In the genomic region with DNA sequence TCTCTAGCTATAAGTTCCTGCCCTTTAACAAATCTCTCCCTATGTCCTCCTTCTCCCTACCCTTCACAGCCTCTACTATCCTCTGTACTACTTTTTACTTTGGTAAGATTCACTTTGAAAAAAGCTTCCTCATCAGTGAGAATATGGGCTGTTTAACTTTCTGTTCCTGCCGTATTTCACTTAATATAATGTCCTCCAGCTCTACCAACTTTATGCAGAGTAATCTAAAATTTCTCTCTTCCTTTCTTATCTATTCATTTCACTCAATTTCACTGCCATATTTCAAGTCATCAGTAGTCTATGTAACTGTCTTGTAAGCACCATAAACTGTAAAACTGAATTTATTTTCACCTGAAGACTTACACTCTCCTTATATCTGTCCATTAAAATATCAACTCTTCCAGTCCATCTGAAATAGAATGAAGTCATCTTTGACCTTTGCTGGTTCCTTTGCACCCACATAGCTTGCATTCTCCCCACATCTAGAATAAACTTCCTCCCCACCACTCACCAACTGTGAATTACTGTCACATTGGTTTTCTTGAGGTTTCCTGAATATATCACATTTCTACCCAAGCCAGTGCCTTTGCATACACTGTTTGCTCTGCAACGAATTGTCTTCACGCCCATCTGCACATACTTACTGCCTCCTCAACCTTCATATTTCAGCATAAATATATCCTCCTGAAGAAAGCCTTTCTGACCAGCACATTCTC, we compare ENCODE assay signal across 8 cellular contexts. TPM values are rescaled to one million over a fixed set of nuclear protein-coding genes. Genes with fewer than 3 reads are reported as not detected.
A peak's percentile ranks its signal among the peaks of the same experiment; 100 is the strongest.
DNase-seq lines count a peak whose midpoint lies in the region; ATAC-seq and TF ChIP-seq lines count a peak whose summit lies in the region.

No MANE protein-coding gene starts in this region.

- ATAC-seq in GM18858 (IDR thresholded peaks at IDR 0.05; ENCODE audit: unreplicated experiment) (peak; percentile 88), GM21737 (IDR thresholded peaks at IDR 0.05; ENCODE audit: unreplicated experiment) (peak; percentile 77), lower lobe of right lung (peak; percentile 38 to 54), HG03439 (IDR thresholded peaks at IDR 0.05; ENCODE audit: unreplicated experiment) (no peak)

- peak; percentile 21 for DNase-seq in KG1 (lab: John Stamatoyannopoulos, UW)
- DNase-seq in lower lobe of right lung, result no peak
- DNase-seq in NCI-H2196 treated with DMSO at 0.1 percent for 48 hours (lab: John Stamatoyannopoulos, UW; ENCODE audit: unreplicated experiment), result no peak
- DNase-seq in effector CD8-positive, alpha-beta T cell (lab: John Stamatoyannopoulos, UW), result no peak
- no peak for DNase-seq in HPDE6-E6E7 (ENCODE audit: extremely low spot score)

- H3K4me3 ChIP-seq in lower lobe of right lung, result no peak overlapping the region

- no peak for TF ChIP-seq CTCF in lower lobe of right lung (IDR thresholded peaks at IDR 0.05)

- no peaks in the 10 kb centered on the region for H3K9me3 ChIP-seq in lower lobe of right lung

- no peak overlapping the region for H3K27ac ChIP-seq in lower lobe of right lung

- H3K27me3 ChIP-seq in lower lobe of right lung (ENCODE audit: low read depth), result no peaks in the 10 kb centered on the region

- H3K4me1 ChIP-seq in lower lobe of right lung, result no peaks in the 10 kb centered on the region

- peaks cover 23% of the 10 kb centered on the region for H3K36me3 ChIP-seq in lower lobe of right lung

- intact Hi-C loops in lower lobe of right lung (cut with DNase I), result no loop called here

RNA-seq across cellular contexts. Expression of gene ARAP2, which starts 54.6 kb away (rescaled TPM):
- total RNA-seq in lower lobe of right lung, result 74.5 TPM
